In the genomic region with DNA sequence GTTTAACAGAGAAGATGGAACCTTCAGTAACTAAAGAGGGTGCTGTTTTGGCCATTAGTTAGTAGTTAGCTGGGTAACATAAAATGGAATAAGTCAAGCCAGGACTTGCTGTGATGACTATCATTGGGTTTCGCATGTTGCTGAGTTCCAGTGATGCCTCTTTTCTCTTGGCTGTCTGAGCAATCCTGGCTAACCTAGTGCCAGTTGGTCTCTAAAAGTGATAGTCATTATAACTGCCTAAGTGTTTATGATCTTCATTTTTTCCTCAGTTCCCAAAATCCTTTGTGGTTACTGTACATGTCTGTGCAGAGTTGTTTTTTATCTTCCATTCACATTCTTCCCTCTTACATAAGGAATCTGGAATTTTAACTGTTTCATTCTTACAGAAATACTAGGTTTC, we compare ENCODE assay signal across 18 cellular contexts. TPM values are rescaled to one million over a fixed set of nuclear protein-coding genes. Genes with fewer than 3 reads are reported as not detected.
A peak's percentile ranks its signal among the peaks of the same experiment; 100 is the strongest.
DNase-seq lines count a peak whose midpoint lies in the region; FAIRE-seq and TF ChIP-seq lines count a peak whose summit lies in the region.
"Had no signal": no experiment of that assay in that cellular context is flagged by ENCODE, and none has a peak within 500 bp of the region (broad histone marks: within the 10 kb centered on the region; RNA-seq: fewer than 3 reads in every experiment).

No MANE protein-coding gene starts in this region.

- H2BK120ac ChIP-seq in mesendoderm (ENCODE audit: low read depth, low read length): no peak overlapping the region

- H3K27ac ChIP-seq in GM23248: peak overlapping the region; percentile 58
- no peak overlapping the region for H3K27ac ChIP-seq in mesendoderm (ENCODE audit: low read depth, low read length)
- H3K27ac ChIP-seq in Peyer's patch: no peak overlapping the region
- H3K27ac ChIP-seq: BLaER1 treated with 17β-estradiol and CSF1 and Interleukin-3, amounts not matched to agents 10 nM and 100 nM; gastrocnemius medialis; prostate gland had no signal

- no peak overlapping the region for H3K18ac ChIP-seq in mesendoderm (ENCODE audit: low read length)

- H3K4me1 ChIP-seq in GM23248 (ENCODE audit: insufficient read depth): peaks cover 26% of the 10 kb centered on the region
- H3K4me1 ChIP-seq in mesendoderm (ENCODE audit: control insufficient read depth, low read depth, low read length): no peaks in the 10 kb centered on the region
- H3K4me1 ChIP-seq in Peyer's patch: no peaks in the 10 kb centered on the region
- H3K4me1 ChIP-seq: BLaER1 treated with 17β-estradiol and CSF1 and Interleukin-3, amounts not matched to agents 10 nM and 100 nM; gastrocnemius medialis; prostate gland had no signal

- H3K23ac ChIP-seq in mesendoderm (ENCODE audit: low read length): no peak overlapping the region

- H3K9ac ChIP-seq in GM23248 (no peak overlapping the region), mesendoderm (ENCODE audit: low read length) (no peak overlapping the region)
- H3K9ac ChIP-seq: BLaER1 treated with 17β-estradiol and CSF1 and Interleukin-3, amounts not matched to agents 10 nM and 100 nM had no signal

- no peak overlapping the region for H2BK15ac ChIP-seq in mesendoderm (replicated peaks; ENCODE audit: low read depth)

- peak; percentile 72 for DNase-seq in AG10803 (ENCODE audit: low read depth)
- peak; percentile 59 for DNase-seq in GM23248
- DNase-seq in bronchial epithelial cell (ENCODE audit: low read depth): peak; percentile 94
- DNase-seq in iris pigment epithelial cell (ENCODE audit: low read depth): peak; percentile 67
- DNase-seq in stimulated activated naive CD4-positive, alpha-beta T cell (lab: John Stamatoyannopoulos, UW): no peak
- DNase-seq in mesendoderm: no peak
- DNase-seq in Peyer's patch: no peak
- DNase-seq in activated CD4-positive, alpha-beta T cell treated with anti-CD3 and anti-CD28 coated beads for 4 hours: no peak
- DNase-seq: activated effector memory CD4-positive, alpha-beta T cell treated with Interleukin-2 at 50 U/mL for 16 hours; anterior cingulate cortex; DMS153; gastrocnemius medialis; HCEC 1CT; midbrain; NCI-H1694 treated with DMSO at 0.1 percent for 48 hours; PC-3 had no signal

- peak; percentile 68 for FAIRE-seq in bronchial epithelial cell (lab: Jason Lieb, UNC)

- peaks cover 67% of the 10 kb centered on the region for H3K36me3 ChIP-seq in GM23248 (ENCODE audit: low read depth)
- peaks cover 24% of the 10 kb centered on the region for H3K36me3 ChIP-seq in bronchial epithelial cell (ENCODE audit: control insufficient read depth, insufficient read depth, low read length)
- peaks cover 7% of the 10 kb centered on the region for H3K36me3 ChIP-seq in mesendoderm (ENCODE audit: control insufficient read depth, insufficient read depth, low read length)
- H3K36me3 ChIP-seq in Peyer's patch: peaks cover 0 to 86% (median 0%) of the 10 kb centered on the region in 3 donors
- H3K36me3 ChIP-seq: prostate gland had no signal

- H3K27me3 ChIP-seq in GM23248 (replicated peaks; ENCODE audit: insufficient read depth): no peaks in the 10 kb centered on the region
- no peaks in the 10 kb centered on the region for H3K27me3 ChIP-seq in bronchial epithelial cell (ENCODE audit: control insufficient read depth, insufficient read depth, low read length)
- H3K27me3 ChIP-seq in mesendoderm (ENCODE audit: insufficient read depth, low read length, poor library complexity): no peaks in the 10 kb centered on the region
- H3K27me3 ChIP-seq in Peyer's patch: no peaks in the 10 kb centered on the region
- H3K27me3 ChIP-seq: BLaER1 treated with 17β-estradiol and CSF1 and Interleukin-3, amounts not matched to agents 10 nM and 100 nM; gastrocnemius medialis had no signal

- H3K4me3 ChIP-seq in AG10803 (ENCODE audit: low read length): no peak overlapping the region
- H3K4me3 ChIP-seq in GM23248: no peak overlapping the region
- H3K4me3 ChIP-seq in bronchial epithelial cell (ENCODE audit: low read depth, low read length): no peak overlapping the region
- no peak overlapping the region for H3K4me3 ChIP-seq in mesendoderm (ENCODE audit: low read length)
- H3K4me3 ChIP-seq in Peyer's patch: no peak overlapping the region
- H3K4me3 ChIP-seq: BLaER1 treated with 17β-estradiol and CSF1 and Interleukin-3, amounts not matched to agents 10 nM and 100 nM; gastrocnemius medialis; prostate gland had no signal

- peaks cover 27% of the 10 kb centered on the region for H3F3A ChIP-seq in GM23248 (ENCODE audit: insufficient read depth)

- no peak for TF ChIP-seq CTCF in AG10803 (conservative IDR thresholded peaks at IDR 0.05; ENCODE audit: low read length)
- TF ChIP-seq CTCF in bronchial epithelial cell (IDR thresholded peaks at IDR 0.05; ENCODE audit: insufficient read depth, low read length, severe bottlenecking): no peak
- TF ChIP-seq CTCF in Peyer's patch (IDR thresholded peaks at IDR 0.05): no peak

- H3K9me2 ChIP-seq in GM23248 (ENCODE audit: insufficient read depth): no peaks in the 10 kb centered on the region

- H3K79me2 ChIP-seq in GM23248 (ENCODE audit: insufficient read depth) (peaks cover 96% of the 10 kb centered on the region), mesendoderm (ENCODE audit: control insufficient read depth, insufficient read depth, low read length) (peaks cover 4% of the 10 kb centered on the region)

- H2AK5ac ChIP-seq in mesendoderm (ENCODE audit: low read length): no peak overlapping the region

- H4K20me1 ChIP-seq in GM23248 (ENCODE audit: insufficient read depth): no peaks in the 10 kb centered on the region

- no peaks in the 10 kb centered on the region for H3K9me3 ChIP-seq in GM23248 (ENCODE audit: low read depth)
- H3K9me3 ChIP-seq in Peyer's patch: no peaks in the 10 kb centered on the region
- H3K9me3 ChIP-seq: BLaER1 treated with 17β-estradiol and CSF1 and Interleukin-3, amounts not matched to agents 10 nM and 100 nM; gastrocnemius medialis; prostate gland had no signal

- in situ Hi-C loops in GM23248 (cut with MboI): no loop called here

- no peak overlapping the region for H4K5ac ChIP-seq in mesendoderm (ENCODE audit: low read length)

- H2AFZ ChIP-seq in GM23248: no peak overlapping the region

- H3K79me1 ChIP-seq in mesendoderm (ENCODE audit: low read length): peaks cover 6% of the 10 kb centered on the region

- H2BK5ac ChIP-seq in mesendoderm (ENCODE audit: low read length): no peak overlapping the region

- H3K4me2 ChIP-seq in GM23248 (ENCODE audit: unreplicated experiment) (no peak overlapping the region), mesendoderm (ENCODE audit: low read length) (no peak overlapping the region)
- H3K4me2 ChIP-seq: BLaER1 treated with 17β-estradiol and CSF1 and Interleukin-3, amounts not matched to agents 10 nM and 100 nM had no signal

- 85 to 100% methylated on average over 1 of the region's 1 CpG for WGBS in GM23248 (ENCODE audit: low coverage in 1 of 2, low lambda C conversion rate in 2 of 2, missing lambda C conversion rate in 2 of 2), 2 experiments
- no CpG with 5 or more reads among the region's 1 CpG for WGBS in mesendoderm (ENCODE audit: extremely low coverage, insufficient coverage, low lambda C conversion rate)

- no peak overlapping the region for H3K56ac ChIP-seq in mesendoderm (ENCODE audit: low read length)

- H4K8ac ChIP-seq in mesendoderm (ENCODE audit: low read depth, low read length): no peak overlapping the region

- H3K4ac ChIP-seq in mesendoderm (ENCODE audit: low read depth, low read length): no peak overlapping the region

- TF ChIP-seq POLR2A in Peyer's patch (IDR thresholded peaks at IDR 0.05): no peak

RNA-seq across cellular contexts. Expression of a gene that starts 33.4 kb away (rescaled TPM):
- 68.9 and 71.8 TPM in 2 replicates for total RNA-seq in GM23248 (2014; rRNA removed; shearing (Covaris generic))
- 28.5 and 31.3 TPM in 2 replicates for polyA plus RNA-seq in GM23248 (2016; fragmentation: Nextera tagmentation; extraction: Ambion mirVana)
- total RNA-seq in bronchial epithelial cell (54.9 and 117 TPM in 2 replicates), Peyer's patch (10 to 100 TPM; 17.4 to 98.2 (median 24.4) TPM)
- 99.6 TPM for polyA plus RNA-seq in mesendoderm (2013, experiment 1 of 2)
- polyA plus RNA-seq in mesendoderm (2013, experiment 2 of 2): 98.8 TPM

RNA-seq across cellular contexts. Expression of a gene that starts 53.2 kb away (rescaled TPM):
- not detected in 2 replicates for total RNA-seq in GM23248 (2014; rRNA removed; shearing (Covaris generic))
- polyA plus RNA-seq in GM23248 (2016; fragmentation: Nextera tagmentation; extraction: Ambion mirVana): 0.03 TPM in 1 of 2 replicates, not detected in the other
- total RNA-seq in bronchial epithelial cell (under 0.01 TPM in 1 of 2 replicates, not detected in the other), Peyer's patch (1 to 10 TPM in 1 of 4 donors, under 1 TPM in 3; under 0.01 to 1.1 (median 0.22) TPM)
- 0.17 TPM for polyA plus RNA-seq in mesendoderm (2013, experiment 1 of 2)
- 0.24 TPM for polyA plus RNA-seq in mesendoderm (2013, experiment 2 of 2)
- total RNA-seq: PC-3 had no signal

RNA-seq across cellular contexts. Expression of a gene that starts 57.8 kb away (rescaled TPM):
- 11.0 and 13.6 TPM in 2 replicates for total RNA-seq in GM23248 (2014; rRNA removed; shearing (Covaris generic))
- 21.1 and 21.8 TPM in 2 replicates for polyA plus RNA-seq in GM23248 (2016; fragmentation: Nextera tagmentation; extraction: Ambion mirVana)
- total RNA-seq in bronchial epithelial cell (16.1 and 17.0 TPM in 2 replicates), Peyer's patch (10 to 100 TPM; 12.6 to 19.0 (median 16.6) TPM)
- 22.6 TPM for polyA plus RNA-seq in mesendoderm (2013, experiment 1 of 2)
- 27.8 TPM for polyA plus RNA-seq in mesendoderm (2013, experiment 2 of 2)

Comparison
In these comparisons a context has a peak if more than half of its experiments do, and no peak if none do; other contexts are left out.
1. DNase-seq: peak in AG10803 (single experiment), GM23248 (single experiment), bronchial epithelial cell (single experiment) and iris pigment epithelial cell (single experiment); none in stimulated activated naive CD4-positive, alpha-beta T cell (0 of 6), mesendoderm (single experiment), Peyer's patch (0 of 3) and activated CD4-positive, alpha-beta T cell treated with anti-CD3 and anti-CD28 coated beads for 4 hours (0 of 2).